ENCODE assay signal across 1 cellular context in the genomic region with DNA sequence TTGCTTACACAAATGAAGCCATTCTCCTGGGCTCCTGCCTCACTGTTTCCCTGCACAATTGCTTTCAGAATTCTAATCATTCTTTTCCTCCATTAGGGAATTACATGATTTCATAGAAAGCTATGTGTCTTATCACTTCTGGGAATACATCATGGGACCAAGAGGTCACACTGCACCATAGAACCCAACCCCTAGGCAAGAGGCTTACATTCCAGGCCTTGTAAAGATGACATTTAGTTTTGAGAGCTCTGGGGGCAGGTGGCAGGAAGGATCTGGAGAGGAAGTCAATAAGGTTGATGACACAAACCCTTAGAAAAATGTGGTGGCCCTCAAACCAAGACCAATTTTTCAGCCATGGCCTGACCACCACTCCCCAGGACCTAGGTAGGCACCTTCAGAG.
TF ChIP-seq lines count a peak whose summit lies in the region.

No MANE protein-coding gene starts in this region.

TF ChIP-seq in HepG2, 621 proteins besides CTCF, POLR2A, EP300 and RAD21 (continued from another document):
- TF ChIP-seq, protein P1, sequence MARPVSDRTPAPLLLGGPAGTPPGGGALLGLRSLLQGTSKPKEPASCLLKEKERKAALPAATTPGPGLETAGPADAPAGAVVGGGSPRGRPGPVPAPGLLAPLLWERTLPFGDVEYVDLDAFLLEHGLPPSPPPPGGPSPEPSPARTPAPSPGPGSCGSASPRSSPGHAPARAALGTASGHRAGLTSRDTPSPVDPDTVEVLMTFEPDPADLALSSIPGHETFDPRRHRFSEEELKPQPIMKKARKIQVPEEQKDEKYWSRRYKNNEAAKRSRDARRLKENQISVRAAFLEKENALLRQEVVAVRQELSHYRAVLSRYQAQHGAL (CRISPR knock-in tag; IDR thresholded peaks at IDR 0.05; ENCODE audit: not compliant biosample characterization), result no peak
- no peak for TF ChIP-seq PLRG1 (conservative IDR thresholded peaks at IDR 0.05)
